Comparison of ENCODE assay signal across 18 cellular contexts in genomic region chr20:22412977-22413868, GRCh38.
"Had no signal": no experiment of that assay in that cellular context is flagged by ENCODE, and none has a peak within 500 bp of the region (broad histone marks: within the 10 kb centered on the region; RNA-seq: fewer than 3 reads in every experiment).

No MANE protein-coding gene starts in this region.

- H3K4me1 Mint-ChIP-seq: activated CD8-positive, alpha-beta memory T cell treated with anti-CD3 and anti-CD28 coated beads, Interleukin-2, amount 10 ng/mL, durations not matched to agents 7 days and 5 days; naive thymus-derived CD8-positive, alpha-beta T cell had no signal

- H3K27ac Mint-ChIP-seq: activated CD8-positive, alpha-beta memory T cell treated with anti-CD3 and anti-CD28 coated beads, Interleukin-2, amount 10 ng/mL, durations not matched to agents 7 days and 5 days; activated T-cell treated with anti-CD3 and anti-CD28 coated beads, Interleukin-2, amount 50 U/mL, for 24 hours; naive thymus-derived CD8-positive, alpha-beta T cell had no signal

- H3K9me3 ChIP-seq: gastrocnemius medialis, heart right ventricle, right atrium auricular region, tibial nerve, uterus had no signal

- H3K4me3 Mint-ChIP-seq: activated CD8-positive, alpha-beta memory T cell treated with anti-CD3 and anti-CD28 coated beads, Interleukin-2, amount 10 ng/mL, durations not matched to agents 7 days and 5 days; activated T-cell treated with anti-CD3 and anti-CD28 coated beads, Interleukin-2, amount 50 U/mL, for 24 hours; naive thymus-derived CD8-positive, alpha-beta T cell had no signal

- H3K27me3 ChIP-seq: gastrocnemius medialis, right atrium auricular region, tibial nerve, uterus had no signal

- ATAC-seq: activated CD8-positive, alpha-beta memory T cell treated with anti-CD3 and anti-CD28 coated beads, Interleukin-2, amount 10 ng/mL, durations not matched to agents 7 days and 5 days; gastrocnemius medialis; heart right ventricle; naive thymus-derived CD8-positive, alpha-beta T cell had no signal

- H3K27me3 Mint-ChIP-seq: activated CD8-positive, alpha-beta memory T cell treated with anti-CD3 and anti-CD28 coated beads, Interleukin-2, amount 10 ng/mL, durations not matched to agents 7 days and 5 days had no signal

- H3K36me3 Mint-ChIP-seq: activated CD8-positive, alpha-beta memory T cell treated with anti-CD3 and anti-CD28 coated beads, Interleukin-2, amount 10 ng/mL, durations not matched to agents 7 days and 5 days; naive thymus-derived CD8-positive, alpha-beta T cell had no signal

- H3K27ac ChIP-seq: dorsolateral prefrontal cortex, gastrocnemius medialis, skin epidermis, tibial nerve, uterus, VCaP had no signal

- H3K4me3 ChIP-seq: dorsolateral prefrontal cortex, gastrocnemius medialis, heart right ventricle, right atrium auricular region, skin epidermis, tibial nerve, uterus had no signal

- H3K36me3 ChIP-seq: gastrocnemius medialis, heart right ventricle, right atrium auricular region, tibial nerve, uterus had no signal

- H3K9me3 Mint-ChIP-seq: activated T-cell treated with anti-CD3 and anti-CD28 coated beads, Interleukin-2, amount 50 U/mL, for 24 hours had no signal

- DNase-seq: activated CD4-positive, alpha-beta T cell treated with anti-CD3 and anti-CD28 coated beads, Interleukin-2, amount 50 U/mL, for 48 hours; activated CD8-positive, alpha-beta memory T cell treated with anti-CD3 and anti-CD28 coated beads, Interleukin-2, amount 10 ng/mL, durations not matched to agents 7 days and 5 days; activated naive CD4-positive, alpha-beta T cell treated with anti-CD3 and anti-CD28 coated beads, Interleukin-2, amount 50 U/mL, for 16 hours; activated T-cell treated with anti-CD3 and anti-CD28 coated beads, Interleukin-2, amount 50 U/mL, for 24 hours; dorsolateral prefrontal cortex; erythroblast; gastrocnemius medialis; heart right ventricle; islet precursor cell; mammary epithelial cell; naive thymus-derived CD8-positive, alpha-beta T cell; stimulated activated CD4-positive, alpha-beta T cell treated with anti-CD3 and anti-CD28 coated beads, Interleukin-4, amount 100 ng/mL, for 24 hours; stimulated activated naive CD4-positive, alpha-beta T cell; uterus had no signal

- H3K4me1 ChIP-seq: tibial nerve, uterus had no signal
